8 cellular contexts compared by ENCODE assay signal in genomic region chr1:202143011-202143767, GRCh38. TPM values are rescaled to one million over a fixed set of nuclear protein-coding genes. Genes with fewer than 3 reads are reported as not detected.
DNase-seq lines count a peak whose midpoint lies in the region; ATAC-seq, FAIRE-seq and TF ChIP-seq lines count a peak whose summit lies in the region.

No MANE protein-coding gene starts in this region.

- peaks cover 2% of the 10 kb centered on the region for H3K36me3 Mint-ChIP-seq in osteocyte (ENCODE audit: unreplicated experiment)

- TF ChIP-seq CTCF in AG04450 (IDR thresholded peaks at IDR 0.05; ENCODE audit: low read depth, low read length) (no peak), WI38 (IDR thresholded peaks at IDR 0.05; ENCODE audit: low read depth, low read length) (no peak), foreskin keratinocyte (conservative IDR thresholded peaks at IDR 0.05) (no peak), osteocyte (IDR thresholded peaks at IDR 0.05) (no peak)

- peak overlapping the region; percentile 84 for H3K4me3 Mint-ChIP-seq in osteocyte (ENCODE audit: unreplicated experiment)

- no peak for DNase-seq in AG04450 (ENCODE audit: low read depth, low spot score)
- DNase-seq in GM19239 (ENCODE audit: insufficient read length, low spot score) = peak; percentile 56
- peak in 1 of 2 donors; percentile 19 for DNase-seq in foreskin keratinocyte
- no peak for DNase-seq in osteocyte (ENCODE audit: extremely low spot score, unreplicated experiment)
- DNase-seq in superior temporal gyrus (ENCODE audit: extremely low spot score) = no peak
- DNase-seq in NCI-H2196 (lab: John Stamatoyannopoulos, UW; ENCODE audit: unreplicated experiment) = no peak

- no peaks in the 10 kb centered on the region for H3K9me3 Mint-ChIP-seq in osteocyte (ENCODE audit: unreplicated experiment)

- H3K9me3 ChIP-seq in AG04450 (ENCODE audit: control insufficient read depth, insufficient read depth, low read length) = peaks cover 4% of the 10 kb centered on the region; the same call in 1 of the 2 replicates

- H3K4me1 Mint-ChIP-seq in osteocyte (ENCODE audit: unreplicated experiment) = peaks cover 24% of the 10 kb centered on the region

- H3K27ac Mint-ChIP-seq in osteocyte (ENCODE audit: unreplicated experiment) = peak overlapping the region; percentile 84

- H3K27me3 ChIP-seq in AG04450 (ENCODE audit: control insufficient read depth, insufficient read depth, low read length) = no peaks in the 10 kb centered on the region
- no peaks in the 10 kb centered on the region for H3K27me3 ChIP-seq in foreskin keratinocyte

- H3K4me1 ChIP-seq in foreskin keratinocyte = peaks cover 6% of the 10 kb centered on the region

- POLR2A ChIA-PET in AG04450 (lab: Yijun Ruan, JAX) = interaction anchor here (1.4 kb wide), 1 partner anchor 9 kb away, joined by 5 read pairs; no protein-coding TSS in a partner anchor

- ATAC-seq in HG03520 (IDR thresholded peaks at IDR 0.05; ENCODE audit: unreplicated experiment) = peak; percentile 23
- ATAC-seq in foreskin keratinocyte = peak; percentile 21

- H3K4me3 ChIP-seq in AG04450 (ENCODE audit: low read depth, low read length) = peak overlapping the region; percentile 83
- peak overlapping the region; percentile 91 for H3K4me3 ChIP-seq in WI38 (ENCODE audit: low read depth, low read length)

- CTCF ChIA-PET in AG04450 (lab: Charles Lee) = interaction anchor here (0.8 to 2.0 kb wide), 3 partner anchors 8 to 24 kb away, joined by 3 to 11 read pairs (median 3); no protein-coding TSS in a partner anchor

- H3K27ac ChIP-seq in AG04450 (ENCODE audit: low read depth, low read length) (no peak overlapping the region), foreskin keratinocyte (no peak overlapping the region)

- no peaks in the 10 kb centered on the region for H3K27me3 Mint-ChIP-seq in osteocyte (ENCODE audit: unreplicated experiment)

- no peak for FAIRE-seq in GM19239 (lab: Jason Lieb, UNC)

RNA-seq across cellular contexts. Expression of gene ARL8A, which starts 1.3 kb away (rescaled TPM):
- polyA plus RNA-seq in AG04450 (2011; rRNA removed) (50.9 and 58.0 TPM in 2 replicates), foreskin keratinocyte (28.7 and 28.8 TPM in 2 replicates)
- polyA minus RNA-seq in AG04450 (2011; rRNA and poly(A)+ RNA removed) = 30.5 and 40.0 TPM in 2 replicates
- total RNA-seq in foreskin keratinocyte (21.9 and 26.0 TPM in 2 replicates), osteocyte (75.8 and 86.4 TPM in 2 replicates)

RNA-seq across cellular contexts. Expression of gene PTPN7, which starts 17.2 kb away (rescaled TPM):
- polyA plus RNA-seq in AG04450 (2011; rRNA removed) (not detected in 2 replicates), foreskin keratinocyte (not detected in 2 replicates)
- not detected in 2 replicates for polyA minus RNA-seq in AG04450 (2011; rRNA and poly(A)+ RNA removed)
- total RNA-seq in foreskin keratinocyte (not detected in 2 replicates), osteocyte (not detected in 2 replicates)

RNA-seq across cellular contexts. Expression of gene GPR37L1, which starts 20.5 kb away (rescaled TPM):
- polyA plus RNA-seq in AG04450 (2011; rRNA removed) (not detected in 2 replicates), foreskin keratinocyte (0.01 and 0.02 TPM in 2 replicates)
- not detected in 2 replicates for polyA minus RNA-seq in AG04450 (2011; rRNA and poly(A)+ RNA removed)
- total RNA-seq in foreskin keratinocyte (0.03 TPM in 1 of 2 replicates, not detected in the other), osteocyte (not detected in 2 replicates)

RNA-seq across cellular contexts. Expression of gene LGR6, which starts 50.4 kb away (rescaled TPM):
- polyA plus RNA-seq in AG04450 (2011; rRNA removed) (not detected in 2 replicates), foreskin keratinocyte (0.31 and 0.39 TPM in 2 replicates)
- 0.87 TPM in 1 of 2 replicates, not detected in the other for polyA minus RNA-seq in AG04450 (2011; rRNA and poly(A)+ RNA removed)
- total RNA-seq in foreskin keratinocyte (0.21 and 0.78 TPM in 2 replicates), osteocyte (9.4 and 9.9 TPM in 2 replicates)
